In genomic region chr16:56728946-56729345, GRCh38 we compare ENCODE assay signal across 10 cellular contexts. TPM values are rescaled to one million over a fixed set of nuclear protein-coding genes. Genes with fewer than 3 reads are reported as not detected.
DNase-seq lines count a peak whose midpoint lies in the region; ATAC-seq, FAIRE-seq and TF ChIP-seq lines count a peak whose summit lies in the region.
"Not testable (repeated sequence)": the region's sequence is repeated elsewhere in the genome, so short reads cannot be mapped to it uniquely, and the experiment has no call there.
"Had no signal": no experiment of that assay in that cellular context is flagged by ENCODE, and none has a peak within 500 bp of the region (broad histone marks: within the 10 kb centered on the region; RNA-seq: fewer than 3 reads in every experiment).

No MANE protein-coding gene starts in this region.

- H4K91ac ChIP-seq in H1 (replicated peaks; ENCODE audit: insufficient read length, low read length): not testable (repeated sequence)

- not testable (repeated sequence) for H3K23ac ChIP-seq in H1 (ENCODE audit: insufficient read length)

- CTCF ChIA-PET in CD8-positive, alpha-beta memory T cell (lab: Charles Lee): not testable (repeated sequence)
- CTCF ChIA-PET in H1 (lab: Charles Lee; ENCODE audit: partially characterized antibody): interaction anchor here (2.5 kb wide), 1 partner anchor 13 kb away, joined by 6 read pairs; no protein-coding TSS in a partner anchor

- peaks cover 13 to 37% (median 17%) of the 10 kb centered on the region in 3 donors for H3K4me1 Mint-ChIP-seq in CD8-positive, alpha-beta memory T cell
- H3K4me1 Mint-ChIP-seq in IgD-negative memory B cell: peaks cover 11 to 15% (median 14%) of the 10 kb centered on the region in 3 donors
- H3K4me1 Mint-ChIP-seq in activated naive CD8-positive, alpha-beta T cell treated with anti-CD3 and anti-CD28 coated beads for 36 hours: peaks cover 15% of the 10 kb centered on the region

- not testable (repeated sequence) for H2AFZ ChIP-seq in H1 (ENCODE audit: low read length)
- peak overlapping the region; percentile 87 for H2AFZ ChIP-seq in neural cell (ENCODE audit: low read depth, low read length)

- 94% methylated on average over 5 of the region's 5 CpGs; no CpG with 5 or more reads in 1 of the 2 experiments for WGBS in H1 (ENCODE audit: extremely low coverage in 1 of 2, insufficient coverage in 1 of 2, insufficient read length in 1 of 2, insufficient replicate concordance in 2 of 2, low coverage in 1 of 2, low lambda C conversion rate in 2 of 2, missing lambda C conversion rate in 1 of 2), 2 experiments

- not testable (repeated sequence) for H3K14ac ChIP-seq in H1 (ENCODE audit: insufficient read length)

- not testable (repeated sequence) for H3K36me3 Mint-ChIP-seq in CD8-positive, alpha-beta memory T cell; IgD-negative memory B cell; activated naive CD8-positive, alpha-beta T cell treated with anti-CD3 and anti-CD28 coated beads for 36 hours

- not testable (repeated sequence) for TF ChIP-seq EP300 in H1 (IDR thresholded peaks at IDR 0.05; ENCODE audit: borderline replicate concordance in 1 of 2, low read depth in 2 of 2, low read length in 2 of 2); neural cell (conservative IDR thresholded peaks at IDR 0.05; ENCODE audit: poor library complexity, severe bottlenecking)

- peak overlapping the region; percentile 48 for H3K27ac ChIP-seq in CD8-positive, alpha-beta memory T cell (ENCODE audit: low read depth, low read length)
- peak overlapping the region; percentile 65 for H3K27ac ChIP-seq in SJCRH30
- not testable (repeated sequence) for H3K27ac ChIP-seq in H1 (ENCODE audit: low read depth, low read length)
- peak overlapping the region; percentile 75 for H3K27ac ChIP-seq in neural cell (ENCODE audit: low read length)
- peak overlapping the region; percentile 84 to 85 for H3K27ac ChIP-seq in thoracic aorta

- not testable (repeated sequence) for H2BK20ac ChIP-seq in H1 (ENCODE audit: low read length)

- not testable (repeated sequence) for H2BK120ac ChIP-seq in H1 (replicated peaks; ENCODE audit: low read depth, low read length)

- not testable (repeated sequence) for H3K4ac ChIP-seq in H1 (replicated peaks; ENCODE audit: insufficient read length, low read depth, low read length)

- H3K9me2 ChIP-seq in neural cell (ENCODE audit: insufficient read depth, low read length): not testable (repeated sequence)

- DNase-seq in CD8-positive, alpha-beta memory T cell; activated naive CD8-positive, alpha-beta T cell treated with anti-CD3 and anti-CD28 coated beads for 36 hours; H1 (ENCODE audit: low read depth in 1 of 2, low spot score in 2 of 2); thoracic aorta (ENCODE audit: low spot score): not testable (repeated sequence)
- peak; percentile 22 to 46 for DNase-seq in SJCRH30

- not testable (repeated sequence) for H2BK12ac ChIP-seq in H1 (ENCODE audit: low read depth, low read length)

- ATAC-seq in thoracic aorta (ENCODE audit: insufficient number of reproducible peaks, low FRiP score, low read depth): not testable (repeated sequence)

- H3K79me2 ChIP-seq in H1 (ENCODE audit: control insufficient read depth in 1 of 2, insufficient read depth in 2 of 2, low read length in 2 of 2) (peaks cover 21 to 38% of the 10 kb centered on the region in 2 experiments), neural cell (replicated peaks; ENCODE audit: insufficient read depth, low read length) (peaks cover 27% of the 10 kb centered on the region)

- H3K36me3 ChIP-seq in CD8-positive, alpha-beta memory T cell (ENCODE audit: insufficient read depth, low read length); SJCRH30; H1 (ENCODE audit: control insufficient read depth in 2 of 4, insufficient read depth in 4 of 4, low read length in 3 of 4); iPS-15b (ENCODE audit: control insufficient read depth, insufficient read depth, low read length); neural cell (ENCODE audit: insufficient read depth, low read length); thoracic aorta: not testable (repeated sequence)

- not testable (repeated sequence) for H3F3A ChIP-seq in neural cell (ENCODE audit: insufficient read depth, low read length, poor library complexity, severe bottlenecking)

- H4K8ac ChIP-seq in H1 (ENCODE audit: extremely low read depth, insufficient read depth, low read length): not testable (repeated sequence)

- peaks cover 35% of the 10 kb centered on the region for H3K4me1 ChIP-seq in CD8-positive, alpha-beta memory T cell (ENCODE audit: insufficient read depth, low read length)
- H3K4me1 ChIP-seq in SJCRH30; H1 (replicated peaks in 1 of 4; ENCODE audit: control insufficient read depth in 3 of 4, insufficient read depth in 4 of 4, low read length in 3 of 4); iPS-15b (ENCODE audit: control insufficient read depth, insufficient read depth, low read length): not testable (repeated sequence)
- H3K4me1 ChIP-seq in thoracic aorta (ENCODE audit: control insufficient read depth in 1 of 2, low read depth in 2 of 2): peaks cover 22 to 36% of the 10 kb centered on the region in 2 donors

- not testable (repeated sequence) for H2AK5ac ChIP-seq in H1 (ENCODE audit: low read depth, low read length)

- H4K5ac ChIP-seq in H1 (ENCODE audit: insufficient read length, low read depth, low read length): not testable (repeated sequence)

- POLR2A ChIA-PET in CD8-positive, alpha-beta memory T cell (lab: Charles Lee): interaction anchor here (0.5 to 1.8 kb wide), 3 partner anchors 12 to 1266 kb away, joined by 3 to 5 read pairs (median 4); no protein-coding TSS in a partner anchor
- POLR2A ChIA-PET in H1 (lab: Charles Lee; ENCODE audit: partially characterized antibody): interaction anchor here (0.8 to 1.8 kb wide), 7 partner anchors 9 to 204 kb away, joined by 3 to 8 read pairs (median 4); partner anchors contain the start of gene MT1X

- not testable (repeated sequence) for FAIRE-seq in H1 (lab: Jason Lieb, UNC)

- H3K27me3 ChIP-seq in CD8-positive, alpha-beta memory T cell (ENCODE audit: insufficient read depth, low read length, poor library complexity, severe bottlenecking); SJCRH30; H1 (replicated peaks in 1 of 4; ENCODE audit: control insufficient read depth in 3 of 4, extremely low read depth in 1 of 4, insufficient read depth in 3 of 4, low read length in 3 of 4); iPS-15b (ENCODE audit: control insufficient read depth, insufficient read depth, low read length); neural cell (ENCODE audit: insufficient read depth, low read depth, low read length); thoracic aorta (replicated peaks; ENCODE audit: insufficient read depth): not testable (repeated sequence)

- not testable (repeated sequence) for H2BK5ac ChIP-seq in H1 (ENCODE audit: low read depth, low read length)

- H3K9ac ChIP-seq in H1 (replicated peaks in 1 of 4; ENCODE audit: extremely low read depth in 1 of 4, low read depth in 3 of 4, low read length in 3 of 4); iPS-15b (ENCODE audit: low read depth, low read length): not testable (repeated sequence)
- H3K9ac ChIP-seq in neural cell (ENCODE audit: low read length): peak overlapping the region; percentile 75

- H3K27me3 Mint-ChIP-seq in CD8-positive, alpha-beta memory T cell; IgD-negative memory B cell; activated naive CD8-positive, alpha-beta T cell treated with anti-CD3 and anti-CD28 coated beads for 36 hours: not testable (repeated sequence)

- not testable (repeated sequence) for TF ChIP-seq CTCF in H1 (IDR thresholded peaks at IDR 0.05; ENCODE audit: control extremely low read depth in 1 of 3, insufficient read depth in 1 of 3, low read depth in 1 of 3, low read length in 3 of 3); neural cell (IDR thresholded peaks at IDR 0.05; ENCODE audit: poor library complexity, severe bottlenecking); thoracic aorta (IDR thresholded peaks at IDR 0.05)

- peak overlapping the region; percentile 48 for H3K4me3 ChIP-seq in CD8-positive, alpha-beta memory T cell (ENCODE audit: low read length)
- H3K4me3 ChIP-seq in SJCRH30 (peak overlapping the region; percentile 97), H1 (ENCODE audit: extremely low read depth in 1 of 4, insufficient read depth in 2 of 4, low read depth in 3 of 4, low read length in 4 of 4) (peak overlapping the region in 2 of 4 experiments; percentile 79 to 84; a peak in 3 of 8 replicates), iPS-15b (ENCODE audit: low read depth, low read length) (peak overlapping the region; percentile 70), neural cell (ENCODE audit: low read length) (peak overlapping the region; percentile 99), thoracic aorta (peak overlapping the region; percentile 73)

- TF ChIP-seq RAD21 in H1 (IDR thresholded peaks at IDR 0.05 in 1 of 2, conservative IDR thresholded peaks at IDR 0.05 in 1 of 2; ENCODE audit: low read depth in 2 of 2, low read length in 2 of 2); neural cell (conservative IDR thresholded peaks at IDR 0.05): not testable (repeated sequence)

- H3K56ac ChIP-seq in H1 (replicated peaks; ENCODE audit: insufficient read length, low read depth, low read length): not testable (repeated sequence)

- peak overlapping the region in 1 of 7 donors; percentile 85 for H3K4me3 Mint-ChIP-seq in CD8-positive, alpha-beta memory T cell
- H3K4me3 Mint-ChIP-seq in IgD-negative memory B cell; activated naive CD8-positive, alpha-beta T cell treated with anti-CD3 and anti-CD28 coated beads for 36 hours: not testable (repeated sequence)

- H3K4me2 ChIP-seq in H1 (ENCODE audit: insufficient read depth in 1 of 2, low read depth in 2 of 2, low read length in 2 of 2) (peak overlapping the region; percentile 87 to 89), neural cell (ENCODE audit: low read length) (peak overlapping the region; percentile 86)

- H3K9me3 ChIP-seq in CD8-positive, alpha-beta memory T cell (ENCODE audit: low read length); SJCRH30 (replicated peaks); H1 (ENCODE audit: insufficient read depth in 2 of 2, low read depth in 1 of 2, low read length in 1 of 2); iPS-15b (ENCODE audit: control insufficient read depth, insufficient read depth, low read length); neural cell (ENCODE audit: low read length); thoracic aorta: not testable (repeated sequence)

- H3K18ac ChIP-seq in H1 (ENCODE audit: extremely low read depth, low read length): not testable (repeated sequence)

- peak overlapping the region in 7 of 8 donors; percentile 84 to 96 (median 91) for H3K27ac Mint-ChIP-seq in CD8-positive, alpha-beta memory T cell
- H3K27ac Mint-ChIP-seq in IgD-negative memory B cell: peak overlapping the region in 2 of 3 donors; percentile 36 to 77
- H3K27ac Mint-ChIP-seq in activated naive CD8-positive, alpha-beta T cell treated with anti-CD3 and anti-CD28 coated beads for 36 hours: peak overlapping the region; percentile 78

- not testable (repeated sequence) for H2BK15ac ChIP-seq in H1 (ENCODE audit: low read length)

- H3K9me3 Mint-ChIP-seq in CD8-positive, alpha-beta memory T cell; IgD-negative memory B cell; activated naive CD8-positive, alpha-beta T cell treated with anti-CD3 and anti-CD28 coated beads for 36 hours: not testable (repeated sequence)

- peaks cover 12% of the 10 kb centered on the region for H3K23me2 ChIP-seq in H1 (ENCODE audit: low read depth, low read length)

- peaks cover 0 to 10% of the 10 kb centered on the region in 2 experiments for H4K20me1 ChIP-seq in H1 (replicated peaks in 1 of 2; ENCODE audit: control insufficient read depth in 1 of 2, insufficient read depth in 2 of 2, low read length in 2 of 2)
- H4K20me1 ChIP-seq in neural cell (ENCODE audit: insufficient read depth): not testable (repeated sequence)

- H3K79me1 ChIP-seq in H1 (ENCODE audit: low read depth, low read length): peaks cover 12% of the 10 kb centered on the region; the same call in 1 of the 2 replicates

- not testable (repeated sequence) for TF ChIP-seq POLR2A in H1 (IDR thresholded peaks at IDR 0.05; ENCODE audit: control extremely low read depth in 1 of 2, low read depth in 2 of 2, low read length in 2 of 2)

RNA-seq across cellular contexts. Expression of gene NUP93, which starts 1.0 kb away (rescaled TPM):
- total RNA-seq in CD8-positive, alpha-beta memory T cell: 100 to 1,000 TPM; 153 to 155 TPM
- 93.8 TPM for polyA plus RNA-seq in CD8-positive, alpha-beta memory T cell
- 60.6 TPM for polyA plus RNA-seq in IgD-negative memory B cell
- total RNA-seq in SJCRH30 (2014; rRNA removed; shearing (Covaris generic)): 194 and 201 TPM in 2 replicates
- 100 to 1,000 TPM; 153 to 172 TPM for total RNA-seq in activated naive CD8-positive, alpha-beta T cell treated with anti-CD3 and anti-CD28 coated beads for 36 hours
- total RNA-seq in H1 (2021; fragmentation: NEBNext Ultra II Directional; extraction: Animal tissue kit (Norgen Biotek cat#: 25700)): 180 and 201 TPM in 2 replicates
- polyA plus RNA-seq in H1 (2011; rRNA removed): 147 and 162 TPM in 2 replicates
- 146 TPM for polyA plus RNA-seq in H1 (2011; cell fraction: cytosol; rRNA removed)
- 188 TPM for polyA plus RNA-seq in H1 (2011; cell fraction: nucleus; rRNA removed)
- polyA plus RNA-seq in H1 (2012, experiment 1 of 2): 183 to 206 TPM (median 196 TPM) in 4 replicates
- 102 TPM for polyA plus RNA-seq in H1 (2012, experiment 2 of 2)
- 126 TPM for polyA plus RNA-seq in H1 (2013, experiment 1 of 2)
- polyA plus RNA-seq in H1 (2013, experiment 2 of 2): 119 TPM
- polyA minus RNA-seq in H1 (2011; rRNA and poly(A)+ RNA removed): 215 and 217 TPM in 2 replicates
- polyA minus RNA-seq in H1 (2011; cell fraction: cytosol; rRNA and poly(A)+ RNA removed): 119 TPM
- polyA minus RNA-seq in H1 (2011; cell fraction: nucleus; rRNA and poly(A)+ RNA removed): 75.4 TPM
- polyA plus RNA-seq in neural cell: 237 and 264 TPM in 2 replicates
- 328 and 335 TPM in 2 replicates for polyA minus RNA-seq in neural cell
- total RNA-seq in thoracic aorta: 10 to 100 TPM; 25.7 to 38.7 TPM

RNA-seq across cellular contexts. Expression of gene MT1X, which starts 46.7 kb away (rescaled TPM):
- total RNA-seq in CD8-positive, alpha-beta memory T cell: 10 to 100 TPM; 85.4 to 93.8 TPM
- polyA plus RNA-seq in CD8-positive, alpha-beta memory T cell: 181 TPM
- 14.2 TPM for polyA plus RNA-seq in IgD-negative memory B cell
- total RNA-seq in SJCRH30 (2014; rRNA removed; shearing (Covaris generic)): 95.4 and 97.1 TPM in 2 replicates
- 10 to 100 TPM; 71.4 to 72.3 TPM for total RNA-seq in activated naive CD8-positive, alpha-beta T cell treated with anti-CD3 and anti-CD28 coated beads for 36 hours
- total RNA-seq in H1 (2021; fragmentation: NEBNext Ultra II Directional; extraction: Animal tissue kit (Norgen Biotek cat#: 25700)): 52.4 and 64.5 TPM in 2 replicates
- 1,060 and 1,247 TPM in 2 replicates for polyA plus RNA-seq in H1 (2011; rRNA removed)
- 367 TPM for polyA plus RNA-seq in H1 (2011; cell fraction: cytosol; rRNA removed)
- polyA plus RNA-seq in H1 (2011; cell fraction: nucleus; rRNA removed): 218 TPM
- polyA plus RNA-seq in H1 (2012, experiment 1 of 2): 186 to 295 TPM (median 252 TPM) in 4 replicates
- 207 TPM for polyA plus RNA-seq in H1 (2012, experiment 2 of 2)
- 723 TPM for polyA plus RNA-seq in H1 (2013, experiment 1 of 2)
- polyA plus RNA-seq in H1 (2013, experiment 2 of 2): 732 TPM
- 129 and 205 TPM in 2 replicates for polyA minus RNA-seq in H1 (2011; rRNA and poly(A)+ RNA removed)
- polyA minus RNA-seq in H1 (2011; cell fraction: cytosol; rRNA and poly(A)+ RNA removed): 135 TPM
- 83.1 TPM for polyA minus RNA-seq in H1 (2011; cell fraction: nucleus; rRNA and poly(A)+ RNA removed)
- 3.0 and 8.1 TPM in 2 replicates for polyA plus RNA-seq in neural cell
- polyA minus RNA-seq in neural cell: 2.2 TPM in 1 of 2 replicates, not detected in the other
- 100 to 1,000 TPM; 308 to 320 TPM for total RNA-seq in thoracic aorta

RNA-seq across cellular contexts. Expression of gene MT1H, which starts 59.3 kb away (rescaled TPM):
- total RNA-seq in CD8-positive, alpha-beta memory T cell: 1 to 10 TPM; 4.8 to 5.5 TPM
- not detected for polyA plus RNA-seq in CD8-positive, alpha-beta memory T cell
- not detected for polyA plus RNA-seq in IgD-negative memory B cell
- total RNA-seq in SJCRH30 (2014; rRNA removed; shearing (Covaris generic)): not detected in 2 replicates
- 1 to 10 TPM; 2.3 to 3.3 TPM for total RNA-seq in activated naive CD8-positive, alpha-beta T cell treated with anti-CD3 and anti-CD28 coated beads for 36 hours
- 11.9 and 12.6 TPM in 2 replicates for total RNA-seq in H1 (2021; fragmentation: NEBNext Ultra II Directional; extraction: Animal tissue kit (Norgen Biotek cat#: 25700))
- 95.7 and 127 TPM in 2 replicates for polyA plus RNA-seq in H1 (2011; rRNA removed)
- 85.8 TPM for polyA plus RNA-seq in H1 (2011; cell fraction: cytosol; rRNA removed)
- 84.0 TPM for polyA plus RNA-seq in H1 (2011; cell fraction: nucleus; rRNA removed)
- 129 to 304 TPM (median 167 TPM) in 4 replicates for polyA plus RNA-seq in H1 (2012, experiment 1 of 2)
- polyA plus RNA-seq in H1 (2012, experiment 2 of 2): 537 TPM
- polyA plus RNA-seq in H1 (2013, experiment 1 of 2): 220 TPM
- 240 TPM for polyA plus RNA-seq in H1 (2013, experiment 2 of 2)
- 18.8 and 19.5 TPM in 2 replicates for polyA minus RNA-seq in H1 (2011; rRNA and poly(A)+ RNA removed)
- polyA minus RNA-seq in H1 (2011; cell fraction: cytosol; rRNA and poly(A)+ RNA removed): 57.0 TPM
- 22.4 TPM for polyA minus RNA-seq in H1 (2011; cell fraction: nucleus; rRNA and poly(A)+ RNA removed)
- polyA plus RNA-seq in neural cell: not detected in 2 replicates
- not detected in 2 replicates for polyA minus RNA-seq in neural cell
- total RNA-seq in thoracic aorta: not detected
- total RNA-seq: left ventricle myocardium superior, LHCN-M2 had no signal
